Comparison of ENCODE assay signal across 23 cellular contexts in genomic region chr6:90643366-90643765, GRCh38.
"Had no signal": no experiment of that assay in that cellular context is flagged by ENCODE, and none has a peak within 500 bp of the region (broad histone marks: within the 10 kb centered on the region; RNA-seq: fewer than 3 reads in every experiment).

No MANE protein-coding gene starts in this region.

- H3K36me3 ChIP-seq: brain microvascular endothelial cell, esophagus muscularis mucosa, left lung, right atrium auricular region, tibial artery had no signal

- H3K27me3 Mint-ChIP-seq: progenitor cell of endocrine pancreas had no signal

- H3K9me3 Mint-ChIP-seq: activated CD8-positive, alpha-beta T cell treated with anti-CD3 and anti-CD28 coated beads for 36 hours; activated T-cell treated with anti-CD3 and anti-CD28 coated beads, Interleukin-2, amount 50 U/mL, for 72 hours had no signal

- H3K4me3 Mint-ChIP-seq: activated CD8-positive, alpha-beta T cell treated with anti-CD3 and anti-CD28 coated beads for 36 hours; activated naive CD8-positive, alpha-beta T cell; activated T-cell treated with anti-CD3 and anti-CD28 coated beads, Interleukin-2, amount 50 U/mL, for 72 hours; central memory CD8-positive, alpha-beta T cell; natural killer cell; stimulated activated naive B cell treated with anti-CD40 and anti-IgM and Interleukin-4, amounts not matched to agents 10 μg/mL and 1 μg/mL and 100 μg/mL, for 72 hours; WTC11 had no signal

- DNase-seq: activated CD4-positive, alpha-beta T cell treated with anti-CD3 and anti-CD28 coated beads for 4 hours; activated CD8-positive, alpha-beta memory T cell treated with anti-CD3 and anti-CD28 coated beads, Interleukin-2, amount 50 U/mL, for 4 hours; activated CD8-positive, alpha-beta T cell treated with anti-CD3 and anti-CD28 coated beads for 36 hours; activated gamma-delta T cell treated with Interleukin-2 at 50 U/mL for 16 hours; activated T-cell treated with anti-CD3 and anti-CD28 coated beads, Interleukin-2, amount 50 U/mL, for 72 hours; amygdala; brain microvascular endothelial cell; hippocampal formation; left lung; natural killer cell; occipital lobe; stimulated activated CD4-positive, alpha-beta T cell treated with anti-CD3 and anti-CD28 coated beads, Interleukin-15, amount 100 ng/mL, for 24 hours; stimulated activated CD4-positive, alpha-beta T cell treated with anti-CD3 and anti-CD28 coated beads, Interleukin-4, amount 100 ng/mL, for 1 hour; stimulated activated naive B cell treated with anti-CD40 and anti-IgM and Interleukin-4, amounts not matched to agents 10 μg/mL and 1 μg/mL and 100 μg/mL, for 72 hours; tibial artery had no signal

- H3K27ac ChIP-seq: brain microvascular endothelial cell, coronary artery, esophagus muscularis mucosa, left lung, right atrium auricular region, skin epidermis, tibial artery had no signal

- H3K27ac Mint-ChIP-seq: activated CD8-positive, alpha-beta T cell treated with anti-CD3 and anti-CD28 coated beads for 36 hours; activated naive CD8-positive, alpha-beta T cell; activated T-cell treated with anti-CD3 and anti-CD28 coated beads, Interleukin-2, amount 50 U/mL, for 72 hours; natural killer cell; progenitor cell of endocrine pancreas; stimulated activated naive B cell treated with anti-CD40 and anti-IgM and Interleukin-4, amounts not matched to agents 10 μg/mL and 1 μg/mL and 100 μg/mL, for 72 hours; WTC11 had no signal

- H3K4me1 ChIP-seq: esophagus muscularis mucosa, left lung, right atrium auricular region, tibial artery had no signal

- H3K4me1 Mint-ChIP-seq: central memory CD8-positive, alpha-beta T cell; natural killer cell; stimulated activated naive B cell treated with anti-CD40 and anti-IgM and Interleukin-4, amounts not matched to agents 10 μg/mL and 1 μg/mL and 100 μg/mL, for 72 hours had no signal

- H3K36me3 Mint-ChIP-seq: activated naive CD8-positive, alpha-beta T cell; stimulated activated naive B cell treated with anti-CD40 and anti-IgM and Interleukin-4, amounts not matched to agents 10 μg/mL and 1 μg/mL and 100 μg/mL, for 72 hours had no signal

- H3K4me3 ChIP-seq: coronary artery, esophagus muscularis mucosa, left lung, right atrium auricular region, skin epidermis, tibial artery had no signal

- H3K9me3 ChIP-seq: right atrium auricular region, tibial artery had no signal

- H3K27me3 ChIP-seq: brain microvascular endothelial cell, esophagus muscularis mucosa, left lung, right atrium auricular region, tibial artery had no signal
